Comparison of ENCODE assay signal across 3 cellular contexts in the genomic region with DNA sequence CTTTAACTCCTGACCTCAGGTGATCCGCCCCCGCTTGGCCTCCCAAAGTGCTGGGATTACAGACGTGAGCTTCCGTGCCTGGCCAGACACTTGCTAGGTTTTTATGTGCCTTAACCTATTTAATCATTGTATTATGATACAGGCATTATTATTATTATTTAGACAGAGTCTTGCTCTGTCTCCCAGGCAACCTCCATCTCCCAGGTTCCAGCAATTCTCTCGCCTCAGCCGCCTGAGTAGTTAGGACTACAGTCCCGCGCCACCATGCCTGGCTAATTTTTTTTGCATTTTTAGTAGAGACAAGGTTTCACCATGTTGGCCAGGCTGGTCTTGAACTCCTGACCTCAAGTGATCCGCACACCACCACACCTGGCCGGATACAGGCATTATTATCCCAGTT. TPM values are rescaled to one million over a fixed set of nuclear protein-coding genes. Genes with fewer than 3 reads are reported as not detected.
"Had no signal": no experiment of that assay in that cellular context is flagged by ENCODE, and none has a peak within 500 bp of the region (broad histone marks: within the 10 kb centered on the region; RNA-seq: fewer than 3 reads in every experiment).

No MANE protein-coding gene starts in this region.

RNA-seq across cellular contexts. Expression of a gene that starts 6.0 kb away (rescaled TPM):
- total RNA-seq: fibroblast of lung, glomerular endothelial cell had no signal
- polyA plus RNA-seq: endothelial cell of umbilical vein had no signal
